13 cellular contexts compared by ENCODE assay signal in the genomic region with DNA sequence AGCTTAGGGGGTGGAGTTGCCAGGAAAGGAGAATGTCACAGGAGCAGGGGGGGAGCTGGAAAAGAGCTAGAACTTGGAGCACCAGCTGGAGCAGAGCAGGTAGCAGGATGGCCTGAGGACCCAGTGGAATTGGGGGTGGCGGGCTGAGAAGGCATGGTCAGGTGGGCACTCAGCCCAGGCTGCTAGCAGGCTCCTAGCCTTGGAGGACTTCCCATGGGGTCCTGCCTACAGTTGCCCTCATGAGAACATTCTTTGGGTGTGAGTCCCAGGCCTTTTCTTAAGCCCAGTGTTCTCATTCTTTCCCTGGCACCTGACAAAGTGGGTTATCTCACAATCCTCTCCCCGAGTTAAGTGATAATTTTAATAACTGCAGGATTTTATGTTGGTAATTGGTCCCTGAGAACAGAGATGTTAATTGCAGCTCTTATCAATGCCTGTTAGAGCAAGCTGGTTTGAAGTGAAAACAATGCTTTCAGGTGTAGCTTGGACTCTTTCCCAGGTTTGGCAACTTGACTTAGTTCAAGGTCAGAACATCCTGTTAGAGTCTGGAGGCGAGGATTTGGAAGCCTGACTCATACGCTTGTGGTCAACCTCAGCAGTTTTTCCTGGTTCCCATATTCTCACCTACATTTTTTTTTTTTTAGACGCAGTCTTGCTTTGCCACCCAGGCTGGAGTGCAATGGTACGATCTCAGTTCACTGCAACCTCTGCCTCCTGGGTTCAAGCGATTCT. TPM values are rescaled to one million over a fixed set of nuclear protein-coding genes. Genes with fewer than 3 reads are reported as not detected.
DNase-seq lines count a peak whose midpoint lies in the region; ATAC-seq, FAIRE-seq and TF ChIP-seq lines count a peak whose summit lies in the region.
"Had no signal": no experiment of that assay in that cellular context is flagged by ENCODE, and none has a peak within 500 bp of the region (broad histone marks: within the 10 kb centered on the region; RNA-seq: fewer than 3 reads in every experiment).

No MANE protein-coding gene starts in this region.

- H3K27ac ChIP-seq in esophagus (ENCODE audit: low read depth in 2 of 2, low read length in 1 of 2) (peak overlapping the region; percentile 29 to 70), stomach (peak overlapping the region; percentile 63 to 87 (median 70))
- H3K27ac ChIP-seq: neural progenitor cell had no signal

- DNase-seq in LNCaP clone FGC (ENCODE audit: low read depth), result peak; percentile 52
- peak; percentile 46 for DNase-seq in NCI-H2196 treated with DMSO at 0.1 percent for 48 hours (lab: John Stamatoyannopoulos, UW; ENCODE audit: unreplicated experiment)
- DNase-seq in stomach, result peak; percentile 77
- no peak for DNase-seq in head of caudate nucleus
- DNase-seq in GM19239 (ENCODE audit: insufficient read length, low spot score), result no peak
- DNase-seq: activated T-cell treated with anti-CD3 and anti-CD28 coated beads, Interleukin-2, amount 50 U/mL, for 4 hours; amniotic stem cell; KG1; left ventricle myocardium superior had no signal

- WGBS in esophagus, 2 donors, result 38 to 51% methylated on average over 7 of the region's 7 CpGs
- WGBS in stomach, 5 donors, result 21 to 46% (median 39%) methylated on average over 7 of the region's 7 CpGs

- FAIRE-seq in GM19239 (lab: Jason Lieb, UNC), result no peak

- no peak for TF ChIP-seq CTCF in LNCaP clone FGC (IDR thresholded peaks at IDR 0.05; ENCODE audit: control insufficient read depth, extremely low read depth, insufficient read depth)
- no peak for TF ChIP-seq CTCF in stomach (IDR thresholded peaks at IDR 0.05)

- H3K9me3 ChIP-seq in esophagus (ENCODE audit: control insufficient read depth in 2 of 2, insufficient read depth in 1 of 2, low read depth in 1 of 2, low read length in 1 of 2), result no peaks in the 10 kb centered on the region
- no peaks in the 10 kb centered on the region for H3K9me3 ChIP-seq in stomach

- TF ChIP-seq POLR2A in stomach (IDR thresholded peaks at IDR 0.05), result no peak

- H3K4me3 ChIP-seq in LNCaP clone FGC (ENCODE audit: low read depth, low read length) (no peak overlapping the region), esophagus (ENCODE audit: low read depth in 1 of 2, low read length in 2 of 2) (no peak overlapping the region), stomach (no peak overlapping the region)
- H3K4me3 ChIP-seq: neural progenitor cell had no signal

- TF ChIP-seq EP300 in stomach (IDR thresholded peaks at IDR 0.05), result no peak

- H3K4me1 ChIP-seq in esophagus (ENCODE audit: control insufficient read depth in 2 of 2, insufficient read depth in 2 of 2, low read length in 1 of 2) (peaks cover 0 to 8% of the 10 kb centered on the region in 2 donors), stomach (peaks cover 0 to 21% (median 10%) of the 10 kb centered on the region in 4 donors)

- H3K27me3 ChIP-seq in esophagus (ENCODE audit: control insufficient read depth in 1 of 2, insufficient read depth in 2 of 2, low read length in 2 of 2) (no peaks in the 10 kb centered on the region), stomach (no peaks in the 10 kb centered on the region)
- H3K27me3 ChIP-seq: neural progenitor cell had no signal

- intact Hi-C loops in stomach (cut with DNase I; ENCODE audit: low total_unique reads) (no loop called here), head of caudate nucleus (cut with DNase I) (no loop called here)

- H3K36me3 ChIP-seq in esophagus (ENCODE audit: control insufficient read depth in 2 of 2, insufficient read depth in 2 of 2, low read length in 1 of 2) (no peaks in the 10 kb centered on the region), stomach (no peaks in the 10 kb centered on the region)
- H3K36me3 ChIP-seq: neural progenitor cell had no signal

- ATAC-seq in GM21619 (IDR thresholded peaks at IDR 0.05; ENCODE audit: unreplicated experiment), result no peak
- ATAC-seq: activated T-cell treated with anti-CD3 and anti-CD28 coated beads, Interleukin-2, amount 50 U/mL, for 4 hours; left ventricle myocardium superior; SK-N-SH treated with all-trans-retinoic acid at 6 μM for 48 hours had no signal

RNA-seq across cellular contexts. Expression of a gene that starts 18.1 kb away (rescaled TPM):
- 1 to 10 TPM in 1 of 2 donors, under 1 TPM in 1; 0.05 to 1.3 TPM for polyA plus RNA-seq in esophagus
- total RNA-seq in stomach, result 100 to 1,000 TPM in 1 of 5 donors, 10 to 100 TPM in 3, not detected in 1; 12.9 to 121 (median 47.8) TPM
- polyA plus RNA-seq in stomach, result 100 to 1,000 TPM in 1 of 3 donors, 1 to 10 TPM in 1, under 1 TPM in 1; 0.92 to 167 (median 4.8) TPM

Comparison
In these comparisons a context has a peak if more than half of its experiments do, and no peak if none do; other contexts are left out.
1. DNase-seq: peak in LNCaP clone FGC (single experiment), NCI-H2196 treated with DMSO at 0.1 percent for 48 hours (single experiment) and stomach (single experiment); none in head of caudate nucleus (0 of 42) and GM19239 (single experiment).